ENCODE assay signal across 8 cellular contexts in genomic region chr3:9730747-9731205, GRCh38. TPM values are rescaled to one million over a fixed set of nuclear protein-coding genes. Genes with fewer than 3 reads are reported as not detected.
DNase-seq lines count a peak whose midpoint lies in the region; ATAC-seq, FAIRE-seq and TF ChIP-seq lines count a peak whose summit lies in the region.

No MANE protein-coding gene starts in this region.

- H3K4me3 Mint-ChIP-seq in H9 = peak overlapping the region; percentile 88 to 91

- no peak overlapping the region for H3K18ac ChIP-seq in H9 (ENCODE audit: insufficient read length, low read depth, low read length)

- WGBS in H9 (ENCODE audit: extremely low coverage, insufficient read length, low lambda C conversion rate) = no CpG with 5 or more reads among the region's 16 CpGs
- WGBS in HepG2 (ENCODE audit: low lambda C conversion rate) = under 1% methylated on average over 16 of the region's 16 CpGs
- WGBS in thyroid gland, 2 donors = 1 to 2% methylated on average over 15 of the region's 16 CpGs

- H3K27ac ChIP-seq in H9 (ENCODE audit: insufficient read length, low read depth, low read length) (no peak overlapping the region), brain microvascular endothelial cell (peak overlapping the region; percentile 48), HepG2 (ENCODE audit: extremely low read length, insufficient read depth, low read length) (no peak overlapping the region), thyroid gland (peak overlapping the region; percentile 72 to 100 (median 92))

- H3T11ph ChIP-seq in H9 (ENCODE audit: low read length) = no peak overlapping the region

- H3K36me3 Mint-ChIP-seq in H9 (ENCODE audit: insufficient read depth in 1 of 3, low read depth in 3 of 3) = peaks cover 6 to 26% (median 22%) of the 10 kb centered on the region in 3 experiments; a peak in 6 of 7 replicates

- H3K4me1 ChIP-seq in H9 (ENCODE audit: insufficient read depth, low read length) = no peaks in the 10 kb centered on the region
- peaks cover 31% of the 10 kb centered on the region for H3K4me1 ChIP-seq in HepG2 (ENCODE audit: insufficient read depth, low read length)
- H3K4me1 ChIP-seq in thyroid gland = peaks cover 19 to 20% of the 10 kb centered on the region in 2 donors

- H3K27me3 Mint-ChIP-seq in H9 (ENCODE audit: low read depth) = no peaks in the 10 kb centered on the region

- no peak overlapping the region for H3K56ac ChIP-seq in H9 (ENCODE audit: insufficient read length, low read depth, low read length)

- H2BK120ac ChIP-seq in H9 (ENCODE audit: low read depth, low read length, poor library complexity, severe bottlenecking) = no peak overlapping the region

- no peak overlapping the region for H3K23ac ChIP-seq in H9 (ENCODE audit: insufficient read length, low read depth, low read length)

- H3K36me3 ChIP-seq in MG63 (peaks cover 7% of the 10 kb centered on the region; the same call in 1 of the 2 replicates), brain microvascular endothelial cell (replicated peaks) (peaks cover 10% of the 10 kb centered on the region), HepG2 (replicated peaks in 1 of 2; ENCODE audit: control insufficient read depth in 1 of 2, insufficient read depth in 2 of 2, low read length in 2 of 2) (peaks cover 4 to 26% of the 10 kb centered on the region in 2 experiments; a peak in 4 of 5 replicates), thyroid gland (peaks cover 8 to 11% of the 10 kb centered on the region in 2 donors)

- H3K79me2 ChIP-seq in H9 (ENCODE audit: insufficient read depth, low read length) (peaks cover 13% of the 10 kb centered on the region; the same call in 1 of the 2 replicates), HepG2 (ENCODE audit: insufficient read depth, low read length) (peaks cover 24% of the 10 kb centered on the region)

- no peak for TF ChIP-seq EP300 in HepG2 (IDR thresholded peaks at IDR 0.05; ENCODE audit: low read depth in 2 of 2, low read length in 2 of 2)
- TF ChIP-seq EP300 in HepG2 (CRISPR knock-in tag; IDR thresholded peaks at IDR 0.05; ENCODE audit: borderline replicate concordance) = no peak

- in situ Hi-C loops in brain microvascular endothelial cell (cut with HindIII; ENCODE audit: low pct_ligation_motif_present, low sequenced_read_pairs) = no loop called here
- in situ Hi-C loops in HepG2 (cut with HindIII; ENCODE audit: extremely low pct_ligation_motif_present, low pct_unique_long_range_greater_than_20kb) = no loop called here

- intact Hi-C loops in HepG2 (cut with micrococcal nuclease; ENCODE audit: unreplicated experiment) = loop anchor here (1.0 to 2.0 kb wide), 2 partner anchors 19 to 62 kb away; partner anchors contain the start of genes ARPC4, OGG1 and TADA3
- intact Hi-C loops in thyroid gland (cut with DNase I) = loop anchor here (10.0 kb wide), 1 partner anchor 226 kb away; no protein-coding TSS in a partner anchor

- H3K14ac ChIP-seq in H9 (ENCODE audit: insufficient read depth, low read length) = no peak overlapping the region

- POLR2A ChIA-PET in HepG2 (lab: Yijun Ruan, JAX) = interaction anchor here (0.7 to 4.3 kb wide), 6 partner anchors 19 to 411 kb away, joined by 3 to 40 read pairs (median 9); partner anchors contain the start of genes ARPC4, CAMK1, OGG1 and TADA3

- H3K4me2 ChIP-seq in H9 (ENCODE audit: insufficient read depth, insufficient read length, low read length) = peak overlapping the region; percentile 68
- H3K4me2 ChIP-seq in HepG2 (ENCODE audit: low read depth, low read length) = peak overlapping the region; percentile 75

- no peak overlapping the region for H2AK5ac ChIP-seq in H9 (ENCODE audit: insufficient read length, low read length)

- ATAC-seq in HepG2 = peak; percentile 77

- peak overlapping the region; percentile 57 to 96 (median 60) for H3K27ac Mint-ChIP-seq in H9

- H3K79me1 ChIP-seq in H9 (ENCODE audit: insufficient read depth, low read depth, low read length, poor library complexity, severe bottlenecking) = peaks cover 4% of the 10 kb centered on the region

- H3K9me3 ChIP-seq in H9 (ENCODE audit: control insufficient read depth, low read depth, low read length) (no peaks in the 10 kb centered on the region), MG63 (no peaks in the 10 kb centered on the region), HepG2 (ENCODE audit: low read length) (no peaks in the 10 kb centered on the region), thyroid gland (no peaks in the 10 kb centered on the region)

- H3K9ac ChIP-seq in H9 (ENCODE audit: extremely low read depth, insufficient read length, low read length) (peak overlapping the region; percentile 6), HepG2 (ENCODE audit: insufficient read depth, low read depth, low read length) (peak overlapping the region; percentile 18; the same call in 1 of the 2 replicates)

- H3K4ac ChIP-seq in H9 (ENCODE audit: low read depth, low read length) = no peak overlapping the region

- H3K23me2 ChIP-seq in H9 (ENCODE audit: insufficient read length, low read depth, low read length, poor library complexity, severe bottlenecking) = peaks cover 14% of the 10 kb centered on the region

- H3K4me3 ChIP-seq in MG63 = peak overlapping the region; percentile 85
- peak overlapping the region; percentile 58 for H3K4me3 ChIP-seq in brain microvascular endothelial cell (ENCODE audit: low read depth, low read length)
- H3K4me3 ChIP-seq in HepG2 (replicated peaks in 1 of 3; ENCODE audit: insufficient read depth in 1 of 3, low read depth in 2 of 3, low read length in 3 of 3) = peak overlapping the region; percentile 51 to 96 (median 70); a peak in 5 of 6 replicates
- H3K4me3 ChIP-seq in thyroid gland (replicated peaks in 1 of 3) = peak overlapping the region in 1 of 3 donors; percentile 99

- no peak overlapping the region for H4K8ac ChIP-seq in H9 (replicated peaks; ENCODE audit: insufficient read length, low read depth, low read length)

- CTCF ChIA-PET in HepG2 (lab: Yijun Ruan, JAX; ENCODE audit: low intra/inter-chr PET ratio, low total read pairs) = no interaction called here

- no peak overlapping the region for H2BK5ac ChIP-seq in H9 (ENCODE audit: insufficient read length, low read length)

- H2BK20ac ChIP-seq in H9 (ENCODE audit: low read depth, low read length, poor library complexity, severe bottlenecking) = no peak overlapping the region

- H2AFZ ChIP-seq in H9 (ENCODE audit: low read length) = peak overlapping the region; percentile 68
- peak overlapping the region; percentile 82 for H2AFZ ChIP-seq in HepG2 (ENCODE audit: low read length)

- peak; percentile 94 for DNase-seq in NCI-H82 (lab: John Stamatoyannopoulos, UW)
- DNase-seq in NCI-H82 treated with DMSO at 0.1 percent for 48 hours (lab: John Stamatoyannopoulos, UW; ENCODE audit: unreplicated experiment) = no peak
- DNase-seq in H9 = no peak
- DNase-seq in MG63 = no peak
- DNase-seq in brain microvascular endothelial cell = no peak
- DNase-seq in HepG2 (ENCODE audit: low spot score) = no peak
- DNase-seq in thyroid gland = no peak
- DNase-seq in cerebellum (ENCODE audit: low spot score) = no peak

- TF ChIP-seq POLR2A in HepG2 (IDR thresholded peaks at IDR 0.05; ENCODE audit: insufficient read depth in 1 of 2, low read depth in 2 of 2, low read length in 2 of 2) (no peak), thyroid gland (IDR thresholded peaks at IDR 0.05) (no peak)

- BruUV-seq in HepG2 (replicated peaks; lab: Mats Ljungman, UMichigan) = no TSS peak

- H4K5ac ChIP-seq in H9 (ENCODE audit: insufficient read length, low read depth, low read length) = no peak overlapping the region

- H3K27me3 ChIP-seq in H9 (ENCODE audit: insufficient read depth, low read length) (no peaks in the 10 kb centered on the region), MG63 (no peaks in the 10 kb centered on the region), brain microvascular endothelial cell (replicated peaks) (no peaks in the 10 kb centered on the region), HepG2 (ENCODE audit: control insufficient read depth in 1 of 2, insufficient read depth in 2 of 2, low read length in 2 of 2) (no peaks in the 10 kb centered on the region; a peak in 1 of 5 replicates), thyroid gland (no peaks in the 10 kb centered on the region)

- peak; percentile 68 for FAIRE-seq in HepG2 (lab: Jason Lieb, UNC)

- TF ChIP-seq RAD21 in HepG2 (CRISPR knock-in tag; IDR thresholded peaks at IDR 0.05) = no peak

- peaks cover 2% of the 10 kb centered on the region for H4K20me1 ChIP-seq in H9 (ENCODE audit: control insufficient read depth, insufficient read depth, insufficient read length)
- peaks cover 6% of the 10 kb centered on the region for H4K20me1 ChIP-seq in HepG2 (ENCODE audit: insufficient read depth, low read length)

- H3K4me1 Mint-ChIP-seq in H9 = peaks cover 24 to 31% of the 10 kb centered on the region in 2 experiments

- no peak overlapping the region for H2BK12ac ChIP-seq in H9 (ENCODE audit: insufficient read length, low read depth, low read length)

- no peak overlapping the region for H4K91ac ChIP-seq in H9 (ENCODE audit: insufficient read length, low read depth, low read length)

- no peak for TF ChIP-seq CTCF in H9 (conservative IDR thresholded peaks at IDR 0.05)
- no peak for TF ChIP-seq CTCF in brain microvascular endothelial cell (IDR thresholded peaks at IDR 0.05; ENCODE audit: low read depth, low read length, missing control alignments)
- no peak for TF ChIP-seq CTCF in HepG2 (CRISPR knock-in tag; IDR thresholded peaks at IDR 0.05)
- peak in 1 of 6 experiments; percentile 4 for TF ChIP-seq CTCF in thyroid gland (IDR thresholded peaks at IDR 0.05)

- no peak overlapping the region for H2BK15ac ChIP-seq in H9 (ENCODE audit: low read depth, low read length)

- no peaks in the 10 kb centered on the region; a peak in 1 of 5 replicates for H3K9me3 Mint-ChIP-seq in H9

RNA-seq across cellular contexts. Expression of gene BRPF1, which starts 0.8 kb away (rescaled TPM):
- 38.4 and 38.6 TPM in 2 replicates for total RNA-seq in H9 (2021)
- 4.9 and 7.0 TPM in 2 replicates for total RNA-seq in MG63 (2014; rRNA removed; shearing (Covaris generic); ENCODE audit: low replicate concordance)
- total RNA-seq in HepG2 (2016; rRNA removed; fragmentation: Illumina TruSeq; extraction: Trizol) = 7.5 and 10.0 TPM in 2 replicates
- 1.9 and 2.6 TPM in 2 replicates for total RNA-seq in HepG2 (2016; cell fraction: cytosol; rRNA removed; fragmentation: Illumina TruSeq; extraction: Trizol; ENCODE audit: low read depth)
- 6.6 and 9.5 TPM in 2 replicates for total RNA-seq in HepG2 (2016; cell fraction: insoluble cytoplasmic fraction; rRNA removed; fragmentation: Illumina TruSeq; extraction: Trizol)
- total RNA-seq in HepG2 (2016; cell fraction: membrane; rRNA removed; fragmentation: Illumina TruSeq; extraction: Trizol) = 4.2 and 4.4 TPM in 2 replicates
- total RNA-seq in HepG2 (2016; cell fraction: nucleus; rRNA removed; fragmentation: Illumina TruSeq; extraction: Trizol) = 11.3 and 13.7 TPM in 2 replicates
- polyA plus RNA-seq in HepG2 (2011; rRNA removed) = 7.3 and 7.4 TPM in 2 replicates
- 4.3 and 5.0 TPM in 2 replicates for polyA plus RNA-seq in HepG2 (2011; cell fraction: cytosol; rRNA removed)
- 26.1 and 36.3 TPM in 2 replicates for polyA plus RNA-seq in HepG2 (2011; cell fraction: nucleus; rRNA removed)
- 6.0 and 6.8 TPM in 2 replicates for polyA plus RNA-seq in HepG2 (2012)
- polyA plus RNA-seq in HepG2 (2016; cell fraction: cytosol; fragmentation: Illumina TruSeq; extraction: Trizol; ENCODE audit: low read depth) = 0.49 and 0.61 TPM in 2 replicates
- polyA plus RNA-seq in HepG2 (2016; cell fraction: insoluble cytoplasmic fraction; fragmentation: Illumina TruSeq; extraction: Trizol; ENCODE audit: low read depth) = 6.7 and 7.2 TPM in 2 replicates
- 1.5 and 1.6 TPM in 2 replicates for polyA plus RNA-seq in HepG2 (2016; cell fraction: membrane; fragmentation: Illumina TruSeq; extraction: Trizol; ENCODE audit: low read depth)
- 29.3 and 31.8 TPM in 2 replicates for polyA plus RNA-seq in HepG2 (2016; cell fraction: nucleus; fragmentation: Illumina TruSeq; extraction: Trizol; ENCODE audit: insufficient read depth, low read depth)
- 9.9 and 28.6 TPM in 2 replicates for polyA minus RNA-seq in HepG2 (2011; rRNA and poly(A)+ RNA removed; ENCODE audit: low replicate concordance)
- 3.2 and 6.0 TPM in 2 replicates for polyA minus RNA-seq in HepG2 (2011; cell fraction: cytosol; rRNA and poly(A)+ RNA removed)
- 12.9 and 15.8 TPM in 2 replicates for polyA minus RNA-seq in HepG2 (2011; cell fraction: nucleus; rRNA and poly(A)+ RNA removed)
- total RNA-seq in thyroid gland = 10 to 100 TPM; 19.4 to 36.6 (median 20.3) TPM
- total RNA-seq in cerebellum = 15.0 TPM

RNA-seq across cellular contexts. Expression of gene OGG1, which starts 19.0 kb away (rescaled TPM):
- total RNA-seq in H9 (2021) = 43.4 and 44.1 TPM in 2 replicates
- 8.0 and 21.4 TPM in 2 replicates for total RNA-seq in MG63 (2014; rRNA removed; shearing (Covaris generic); ENCODE audit: low replicate concordance)
- 23.8 and 28.7 TPM in 2 replicates for total RNA-seq in HepG2 (2016; rRNA removed; fragmentation: Illumina TruSeq; extraction: Trizol)
- 45.5 and 45.8 TPM in 2 replicates for total RNA-seq in HepG2 (2016; cell fraction: cytosol; rRNA removed; fragmentation: Illumina TruSeq; extraction: Trizol; ENCODE audit: low read depth)
- 26.5 and 28.3 TPM in 2 replicates for total RNA-seq in HepG2 (2016; cell fraction: insoluble cytoplasmic fraction; rRNA removed; fragmentation: Illumina TruSeq; extraction: Trizol)
- total RNA-seq in HepG2 (2016; cell fraction: membrane; rRNA removed; fragmentation: Illumina TruSeq; extraction: Trizol) = 17.8 and 19.8 TPM in 2 replicates
- 23.3 and 24.6 TPM in 2 replicates for total RNA-seq in HepG2 (2016; cell fraction: nucleus; rRNA removed; fragmentation: Illumina TruSeq; extraction: Trizol)
- 33.2 and 38.9 TPM in 2 replicates for polyA plus RNA-seq in HepG2 (2011; rRNA removed)
- polyA plus RNA-seq in HepG2 (2011; cell fraction: cytosol; rRNA removed) = 23.2 and 27.3 TPM in 2 replicates
- 48.7 and 59.7 TPM in 2 replicates for polyA plus RNA-seq in HepG2 (2011; cell fraction: nucleus; rRNA removed)
- 19.0 and 19.1 TPM in 2 replicates for polyA plus RNA-seq in HepG2 (2012)
- 9.3 and 10.9 TPM in 2 replicates for polyA plus RNA-seq in HepG2 (2016; cell fraction: cytosol; fragmentation: Illumina TruSeq; extraction: Trizol; ENCODE audit: low read depth)
- polyA plus RNA-seq in HepG2 (2016; cell fraction: insoluble cytoplasmic fraction; fragmentation: Illumina TruSeq; extraction: Trizol; ENCODE audit: low read depth) = 31.9 and 32.4 TPM in 2 replicates
- polyA plus RNA-seq in HepG2 (2016; cell fraction: membrane; fragmentation: Illumina TruSeq; extraction: Trizol; ENCODE audit: low read depth) = 15.9 and 18.6 TPM in 2 replicates
- polyA plus RNA-seq in HepG2 (2016; cell fraction: nucleus; fragmentation: Illumina TruSeq; extraction: Trizol; ENCODE audit: insufficient read depth, low read depth) = 26.3 and 38.4 TPM in 2 replicates
- polyA minus RNA-seq in HepG2 (2011; rRNA and poly(A)+ RNA removed; ENCODE audit: low replicate concordance) = 89.8 and 134 TPM in 2 replicates
- polyA minus RNA-seq in HepG2 (2011; cell fraction: cytosol; rRNA and poly(A)+ RNA removed) = 15.1 and 17.1 TPM in 2 replicates
- polyA minus RNA-seq in HepG2 (2011; cell fraction: nucleus; rRNA and poly(A)+ RNA removed) = 56.5 and 63.9 TPM in 2 replicates
- 10 to 100 TPM; 23.7 to 46.6 (median 30.3) TPM for total RNA-seq in thyroid gland
- total RNA-seq in cerebellum = 62.0 TPM

RNA-seq across cellular contexts. Expression of gene CPNE9, which starts 27.1 kb away (rescaled TPM):
- 3.5 and 3.8 TPM in 2 replicates for total RNA-seq in H9 (2021)
- total RNA-seq in MG63 (2014; rRNA removed; shearing (Covaris generic); ENCODE audit: low replicate concordance) = not detected in 2 replicates
- not detected in 2 replicates for total RNA-seq in HepG2 (2016; rRNA removed; fragmentation: Illumina TruSeq; extraction: Trizol)
- total RNA-seq in HepG2 (2016; cell fraction: cytosol; rRNA removed; fragmentation: Illumina TruSeq; extraction: Trizol; ENCODE audit: low read depth) = not detected in 2 replicates
- not detected in 2 replicates for total RNA-seq in HepG2 (2016; cell fraction: insoluble cytoplasmic fraction; rRNA removed; fragmentation: Illumina TruSeq; extraction: Trizol)
- not detected in 2 replicates for total RNA-seq in HepG2 (2016; cell fraction: membrane; rRNA removed; fragmentation: Illumina TruSeq; extraction: Trizol)
- not detected in 2 replicates for total RNA-seq in HepG2 (2016; cell fraction: nucleus; rRNA removed; fragmentation: Illumina TruSeq; extraction: Trizol)
- polyA plus RNA-seq in HepG2 (2011; rRNA removed) = 0.14 and 0.20 TPM in 2 replicates
- polyA plus RNA-seq in HepG2 (2011; cell fraction: cytosol; rRNA removed) = 0.14 and 0.17 TPM in 2 replicates
- polyA plus RNA-seq in HepG2 (2011; cell fraction: nucleus; rRNA removed) = 0.35 and 0.63 TPM in 2 replicates
- polyA plus RNA-seq in HepG2 (2012) = 0.19 TPM in 1 of 2 replicates, not detected in the other
- not detected in 2 replicates for polyA plus RNA-seq in HepG2 (2016; cell fraction: cytosol; fragmentation: Illumina TruSeq; extraction: Trizol; ENCODE audit: low read depth)
- polyA plus RNA-seq in HepG2 (2016; cell fraction: insoluble cytoplasmic fraction; fragmentation: Illumina TruSeq; extraction: Trizol; ENCODE audit: low read depth) = not detected in 2 replicates
- polyA plus RNA-seq in HepG2 (2016; cell fraction: membrane; fragmentation: Illumina TruSeq; extraction: Trizol; ENCODE audit: low read depth) = not detected in 2 replicates
- polyA plus RNA-seq in HepG2 (2016; cell fraction: nucleus; fragmentation: Illumina TruSeq; extraction: Trizol; ENCODE audit: insufficient read depth, low read depth) = not detected in 2 replicates
- polyA minus RNA-seq in HepG2 (2011; rRNA and poly(A)+ RNA removed; ENCODE audit: low replicate concordance) = not detected in 2 replicates
- polyA minus RNA-seq in HepG2 (2011; cell fraction: cytosol; rRNA and poly(A)+ RNA removed) = not detected in 2 replicates
- polyA minus RNA-seq in HepG2 (2011; cell fraction: nucleus; rRNA and poly(A)+ RNA removed) = not detected in 2 replicates
- total RNA-seq in thyroid gland = not detected
- total RNA-seq in cerebellum = 4.4 TPM

RNA-seq across cellular contexts. Expression of gene CAMK1, which starts 39.0 kb away (rescaled TPM):
- total RNA-seq in H9 (2021) (9.0 and 9.2 TPM in 2 replicates), HepG2 (2016; rRNA removed; fragmentation: Illumina TruSeq; extraction: Trizol) (51.8 and 53.3 TPM in 2 replicates), thyroid gland (10 to 100 TPM; 32.1 to 44.8 (median 35.9) TPM), cerebellum (12.2 TPM)
- 2.7 and 5.0 TPM in 2 replicates for total RNA-seq in MG63 (2014; rRNA removed; shearing (Covaris generic); ENCODE audit: low replicate concordance)
- 40.6 and 50.9 TPM in 2 replicates for total RNA-seq in HepG2 (2016; cell fraction: cytosol; rRNA removed; fragmentation: Illumina TruSeq; extraction: Trizol; ENCODE audit: low read depth)
- total RNA-seq in HepG2 (2016; cell fraction: insoluble cytoplasmic fraction; rRNA removed; fragmentation: Illumina TruSeq; extraction: Trizol) = 49.0 and 53.3 TPM in 2 replicates
- 44.9 and 61.9 TPM in 2 replicates for total RNA-seq in HepG2 (2016; cell fraction: membrane; rRNA removed; fragmentation: Illumina TruSeq; extraction: Trizol)
- total RNA-seq in HepG2 (2016; cell fraction: nucleus; rRNA removed; fragmentation: Illumina TruSeq; extraction: Trizol) = 26.4 and 30.0 TPM in 2 replicates
- polyA plus RNA-seq in HepG2 (2011; rRNA removed) = 26.4 and 27.7 TPM in 2 replicates
- polyA plus RNA-seq in HepG2 (2011; cell fraction: cytosol; rRNA removed) = 25.3 and 29.8 TPM in 2 replicates
- polyA plus RNA-seq in HepG2 (2011; cell fraction: nucleus; rRNA removed) = 30.9 and 36.6 TPM in 2 replicates
- 17.5 and 20.2 TPM in 2 replicates for polyA plus RNA-seq in HepG2 (2012)
- polyA plus RNA-seq in HepG2 (2016; cell fraction: cytosol; fragmentation: Illumina TruSeq; extraction: Trizol; ENCODE audit: low read depth) = 36.8 and 48.6 TPM in 2 replicates
- 45.8 and 51.6 TPM in 2 replicates for polyA plus RNA-seq in HepG2 (2016; cell fraction: insoluble cytoplasmic fraction; fragmentation: Illumina TruSeq; extraction: Trizol; ENCODE audit: low read depth)
- 36.9 and 45.8 TPM in 2 replicates for polyA plus RNA-seq in HepG2 (2016; cell fraction: membrane; fragmentation: Illumina TruSeq; extraction: Trizol; ENCODE audit: low read depth)
- 55.8 and 58.3 TPM in 2 replicates for polyA plus RNA-seq in HepG2 (2016; cell fraction: nucleus; fragmentation: Illumina TruSeq; extraction: Trizol; ENCODE audit: insufficient read depth, low read depth)
- polyA minus RNA-seq in HepG2 (2011; rRNA and poly(A)+ RNA removed; ENCODE audit: low replicate concordance) = 4.7 and 17.6 TPM in 2 replicates
- 8.4 and 15.1 TPM in 2 replicates for polyA minus RNA-seq in HepG2 (2011; cell fraction: cytosol; rRNA and poly(A)+ RNA removed)
- 8.4 and 10.3 TPM in 2 replicates for polyA minus RNA-seq in HepG2 (2011; cell fraction: nucleus; rRNA and poly(A)+ RNA removed)

Comparison
In these comparisons a context has a peak if more than half of its experiments do, and no peak if none do; other contexts are left out.
1. H3K27ac ChIP-seq: peak in brain microvascular endothelial cell (single experiment) and thyroid gland (3 of 3); none in H9 (single experiment) and HepG2 (single experiment).